In genomic region chr1:212158912-212159796, GRCh38 we compare ENCODE assay signal across 9 cellular contexts.
DNase-seq lines count a peak whose midpoint lies in the region; ATAC-seq lines count a peak whose summit lies in the region.
"Had no signal": no experiment of that assay in that cellular context is flagged by ENCODE, and none has a peak within 500 bp of the region (broad histone marks: within the 10 kb centered on the region; RNA-seq: fewer than 3 reads in every experiment).

No MANE protein-coding gene starts in this region.

- H3K9me3 Mint-ChIP-seq in activated T-cell treated with anti-CD3 and anti-CD28 coated beads, Interleukin-2, amount 50 U/mL, for 4 hours: no peaks in the 10 kb centered on the region

- peaks cover 28% of the 10 kb centered on the region for H3K4me1 Mint-ChIP-seq in activated T-cell treated with anti-CD3 and anti-CD28 coated beads, Interleukin-2, amount 50 U/mL, for 4 hours (ENCODE audit: low read depth)

- no peak overlapping the region for H3K4me3 Mint-ChIP-seq in activated T-cell treated with anti-CD3 and anti-CD28 coated beads, Interleukin-2, amount 50 U/mL, for 4 hours

- ATAC-seq in HG02884 (IDR thresholded peaks at IDR 0.05; ENCODE audit: unreplicated experiment) (peak; percentile 44), HG03469 (IDR thresholded peaks at IDR 0.05; ENCODE audit: unreplicated experiment) (no peak)
- peak; percentile 23 to 43 for ATAC-seq in activated T-cell treated with anti-CD3 and anti-CD28 coated beads, Interleukin-2, amount 50 U/mL, for 4 hours

- peak in 4 of 6 experiments; percentile 3 to 40 (median 35) for DNase-seq in stimulated activated naive CD4-positive, alpha-beta T cell (lab: John Stamatoyannopoulos, UW)
- no peak for DNase-seq in stimulated activated naive CD4-positive, alpha-beta T cell treated with Interleukin-2 at 50 U/mL for 16 hours (lab: John Stamatoyannopoulos, UW)
- no peak for DNase-seq in activated T-cell treated with anti-CD3 and anti-CD28 coated beads, Interleukin-2, amount 50 U/mL, for 4 hours
- DNase-seq in substantia nigra (lab: John Stamatoyannopoulos, UW): no peak
- no peak for DNase-seq in hypothalamus (lab: John Stamatoyannopoulos, UW)
- no peak for DNase-seq in AG08396 (ENCODE audit: low spot score)
- DNase-seq: NCI-H226 had no signal

- no peak overlapping the region for H3K27ac ChIP-seq in substantia nigra (ENCODE audit: low read depth, low read length, poor library complexity, severe bottlenecking)

- no peaks in the 10 kb centered on the region for H3K27me3 Mint-ChIP-seq in activated T-cell treated with anti-CD3 and anti-CD28 coated beads, Interleukin-2, amount 50 U/mL, for 4 hours (ENCODE audit: low read depth)

- no peaks in the 10 kb centered on the region for H3K36me3 Mint-ChIP-seq in activated T-cell treated with anti-CD3 and anti-CD28 coated beads, Interleukin-2, amount 50 U/mL, for 4 hours (ENCODE audit: insufficient read depth)

Comparison
In these comparisons a context has a peak if more than half of its experiments do, and no peak if none do; other contexts are left out.
1. DNase-seq: peak in stimulated activated naive CD4-positive, alpha-beta T cell (4 of 6); none in stimulated activated naive CD4-positive, alpha-beta T cell treated with Interleukin-2 at 50 U/mL for 16 hours (single experiment), activated T-cell treated with anti-CD3 and anti-CD28 coated beads, Interleukin-2, amount 50 U/mL, for 4 hours (single experiment), substantia nigra (0 of 49), hypothalamus (0 of 51) and AG08396 (single experiment).